ENCODE assay signal across 8 cellular contexts in the genomic region with DNA sequence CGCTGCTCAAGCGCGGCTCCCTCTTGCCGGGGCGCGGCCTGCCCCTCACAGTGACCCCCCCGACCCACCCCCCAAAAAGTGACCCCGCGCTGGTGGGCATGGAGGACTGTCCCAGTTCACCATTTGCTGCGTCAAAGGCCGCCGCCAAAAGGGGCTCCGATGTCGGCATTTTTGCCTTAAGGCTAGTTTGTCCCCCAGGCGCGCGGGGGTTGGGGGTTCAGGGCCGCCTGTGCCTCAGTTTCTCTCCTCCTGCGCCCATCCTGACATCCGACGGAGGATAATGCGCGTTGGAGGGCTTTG. TPM values are rescaled to one million over a fixed set of nuclear protein-coding genes. Genes with fewer than 3 reads are reported as not detected.
DNase-seq lines count a peak whose midpoint lies in the region; ATAC-seq and TF ChIP-seq lines count a peak whose summit lies in the region.

No MANE protein-coding gene starts in this region.

- H3K4me1 Mint-ChIP-seq in HFFc6 (ENCODE audit: low read depth) = peaks cover 31% of the 10 kb centered on the region
- peaks cover 20% of the 10 kb centered on the region for H3K4me1 Mint-ChIP-seq in activated naive CD8-positive, alpha-beta T cell (ENCODE audit: low read depth)

- TF ChIP-seq POLR2A in stomach (IDR thresholded peaks at IDR 0.05) = no peak

- H2AFZ ChIP-seq in hepatocyte = peak overlapping the region; percentile 29

- H3K9me3 Mint-ChIP-seq in HFFc6 = no peaks in the 10 kb centered on the region
- H3K9me3 Mint-ChIP-seq in activated naive CD8-positive, alpha-beta T cell (ENCODE audit: low read depth) = no peaks in the 10 kb centered on the region

- H3K27me3 ChIP-seq in hepatocyte (peaks cover 97% of the 10 kb centered on the region), stomach (peaks cover 0 to 57% (median 13%) of the 10 kb centered on the region in 3 donors)

- H3K4me1 ChIP-seq in hepatocyte (ENCODE audit: insufficient read depth) (peaks cover 30% of the 10 kb centered on the region), stomach (peaks cover 94 to 100% (median 99%) of the 10 kb centered on the region in 4 donors)

- H3K9me2 ChIP-seq in hepatocyte (replicated peaks; ENCODE audit: insufficient read depth) = no peaks in the 10 kb centered on the region

- peak overlapping the region; percentile 74 for H3K4me2 ChIP-seq in hepatocyte

- no peak for TF ChIP-seq EP300 in stomach (IDR thresholded peaks at IDR 0.05)

- H3K9me3 ChIP-seq in hepatocyte (ENCODE audit: low read depth) = no peaks in the 10 kb centered on the region
- H3K9me3 ChIP-seq in stomach = no peaks in the 10 kb centered on the region

- DNase-seq in HFFc6 = no peak
- DNase-seq in hepatocyte (ENCODE audit: low spot score) = no peak
- DNase-seq in stomach = no peak
- no peak for DNase-seq in SKM-1 (lab: John Stamatoyannopoulos, UW; ENCODE audit: unreplicated experiment)

- TF ChIP-seq CTCF in HFFc6 (IDR thresholded peaks at IDR 0.05) = no peak
- TF ChIP-seq CTCF in hepatocyte (IDR thresholded peaks at IDR 0.05; ENCODE audit: poor library complexity) = no peak
- no peak for TF ChIP-seq CTCF in stomach (IDR thresholded peaks at IDR 0.05)

- H3K36me3 ChIP-seq in hepatocyte (replicated peaks; ENCODE audit: insufficient read depth, low read depth) (no peaks in the 10 kb centered on the region), stomach (no peaks in the 10 kb centered on the region)

- peak overlapping the region; percentile 95 for H3K4me3 Mint-ChIP-seq in HFFc6
- H3K4me3 Mint-ChIP-seq in activated naive CD8-positive, alpha-beta T cell = peak overlapping the region; percentile 88

- H3K79me2 ChIP-seq in hepatocyte = peaks cover 40% of the 10 kb centered on the region

- H3K36me3 Mint-ChIP-seq in HFFc6 (ENCODE audit: low read depth) = peaks cover 4% of the 10 kb centered on the region; the same call in 1 of the 2 replicates
- H3K36me3 Mint-ChIP-seq in activated naive CD8-positive, alpha-beta T cell = no peaks in the 10 kb centered on the region

- no peak overlapping the region for H3K27ac ChIP-seq in hepatocyte
- peak overlapping the region; percentile 55 to 94 (median 91) for H3K27ac ChIP-seq in stomach

- no peak overlapping the region for H3K4me3 ChIP-seq in hepatocyte
- peak overlapping the region in 3 of 4 donors; percentile 25 to 40 (median 32) for H3K4me3 ChIP-seq in stomach

- ATAC-seq in HG02852 (IDR thresholded peaks at IDR 0.05; ENCODE audit: unreplicated experiment) = no peak
- ATAC-seq in HG03108 (IDR thresholded peaks at IDR 0.05; ENCODE audit: unreplicated experiment) = no peak
- no peak for ATAC-seq in HG02981 (IDR thresholded peaks at IDR 0.05; ENCODE audit: unreplicated experiment)

- no peaks in the 10 kb centered on the region; the same call in 1 of the 2 replicates for H3K27me3 Mint-ChIP-seq in HFFc6 (ENCODE audit: insufficient read depth)
- H3K27me3 Mint-ChIP-seq in activated naive CD8-positive, alpha-beta T cell = peaks cover 25% of the 10 kb centered on the region

- WGBS in hepatocyte (ENCODE audit: low lambda C conversion rate, missing lambda C conversion rate) = 14% methylated on average over 22 of the region's 23 CpGs
- 46 to 80% (median 59%) methylated on average over 10 to 23 of the region's 23 CpGs for WGBS in stomach, 5 donors

- H3K27ac Mint-ChIP-seq in HFFc6 = peak overlapping the region; percentile 99
- peak overlapping the region; percentile 85 for H3K27ac Mint-ChIP-seq in activated naive CD8-positive, alpha-beta T cell

- H4K20me1 ChIP-seq in hepatocyte (ENCODE audit: insufficient read depth, poor library complexity, severe bottlenecking) = peaks cover 86% of the 10 kb centered on the region

- intact Hi-C loops in stomach (cut with DNase I; ENCODE audit: low total_unique reads) = no loop called here

RNA-seq across cellular contexts. Expression of gene NFIX, which starts 17.1 kb away (rescaled TPM):
- total RNA-seq in HFFc6 (2021; fragmentation: NEBNext Ultra II Directional; extraction: Animal tissue kit (Norgen Biotek cat#: 25700)) = 100 to 1,000 TPM; 129 to 161 (median 142) TPM
- total RNA-seq in hepatocyte = 3.8 and 12.8 TPM in 2 replicates
- polyA plus RNA-seq in hepatocyte = 6.3 and 10.2 TPM in 2 replicates
- 100 to 1,000 TPM in 1 of 5 donors, 10 to 100 TPM in 4; 14.0 to 183 (median 63.3) TPM for total RNA-seq in stomach
- 10 to 100 TPM; 11.5 to 45.0 (median 30.2) TPM for polyA plus RNA-seq in stomach

RNA-seq across cellular contexts. Expression of gene DAND5, which starts 43.0 kb away (rescaled TPM):
- total RNA-seq in HFFc6 (2021; fragmentation: NEBNext Ultra II Directional; extraction: Animal tissue kit (Norgen Biotek cat#: 25700)) = not detected
- total RNA-seq in hepatocyte (0.17 TPM in 1 of 2 replicates, not detected in the other), stomach (under 1 TPM in 1 of 5 donors, not detected in 4; 0.58 TPM)
- polyA plus RNA-seq in hepatocyte (not detected in 2 replicates), stomach (under 1 TPM in 2 of 3 donors, not detected in 1; 0.12 to 0.13 TPM)

RNA-seq across cellular contexts. Expression of gene GADD45GIP1, which starts 55.3 kb away (rescaled TPM):
- 10 to 100 TPM; 34.3 to 54.3 (median 46.9) TPM for total RNA-seq in HFFc6 (2021; fragmentation: NEBNext Ultra II Directional; extraction: Animal tissue kit (Norgen Biotek cat#: 25700))
- total RNA-seq in hepatocyte (21.0 and 27.2 TPM in 2 replicates), stomach (10 to 100 TPM in 4 of 5 donors, 1 to 10 TPM in 1; 1.8 to 93.3 (median 25.9) TPM)
- polyA plus RNA-seq in hepatocyte (106 and 109 TPM in 2 replicates), stomach (10 to 100 TPM; 59.0 to 75.4 (median 61.8) TPM)
